30 cellular contexts compared by ENCODE assay signal in the genomic region with DNA sequence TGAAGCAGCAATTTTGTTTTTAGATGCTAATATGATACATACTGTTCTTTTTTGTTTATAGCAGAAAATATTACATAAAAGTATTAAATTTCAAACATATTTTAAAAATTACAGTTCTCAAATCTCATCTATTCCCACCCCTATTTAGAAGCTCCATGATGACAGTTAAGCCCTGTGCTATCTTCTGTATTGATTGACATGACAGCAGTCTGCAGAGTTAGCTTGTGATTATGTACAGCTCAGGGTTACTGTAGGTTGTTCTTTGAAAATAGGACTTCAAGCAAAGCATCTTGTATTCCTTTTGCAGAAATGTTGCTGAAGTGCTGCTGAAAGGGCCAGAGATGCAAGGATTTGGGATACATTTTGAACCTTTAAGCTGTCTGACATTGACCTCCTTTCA. TPM values are rescaled to one million over a fixed set of nuclear protein-coding genes. Genes with fewer than 3 reads are reported as not detected.
"Had no signal": no experiment of that assay in that cellular context is flagged by ENCODE, and none has a peak within 500 bp of the region (broad histone marks: within the 10 kb centered on the region; RNA-seq: fewer than 3 reads in every experiment).

No MANE protein-coding gene starts in this region.

- ATAC-seq: activated CD4-positive, CD25-positive, alpha-beta regulatory T cell treated with anti-CD3 and anti-CD28 coated beads, Interleukin-2, amount 50 U/mL, for 24 hours; activated CD8-positive, alpha-beta T cell treated with anti-CD3 and anti-CD28 coated beads for 36 hours; activated T-cell treated with anti-CD3 and anti-CD28 coated beads, Interleukin-2, amount 50 U/mL, for 4 hours; activated T-helper 17 cell treated with anti-CD3 and anti-CD28 coated beads, Interleukin-2, amount 50 U/mL, for 72 hours; esophagus mucosa; heart right ventricle; T-helper 17 cell had no signal

- FAIRE-seq: astrocyte, bronchial epithelial cell had no signal

- H3K4me3 ChIP-seq: coronary artery, dorsolateral prefrontal cortex, heart right ventricle had no signal

- H3K27me3 ChIP-seq: brain microvascular endothelial cell, dorsolateral prefrontal cortex, heart right ventricle had no signal

- DNase-seq: activated B cell treated with CpG ODN at 0.5 μM for 24 hours; activated CD4-positive, alpha-beta T cell treated with anti-CD3 and anti-CD28 coated beads for 48 hours; activated CD4-positive, alpha-beta T cell treated with anti-CD3 and anti-CD28 coated beads, Interleukin-2, amount 50 U/mL, for 1 hour; activated CD4-positive, alpha-beta T cell treated with anti-CD3 and anti-CD28 coated beads, Interleukin-2, amount 50 U/mL, for 48 hours; activated CD8-positive, alpha-beta memory T cell treated with anti-CD3 and anti-CD28 coated beads for 24 hours; activated CD8-positive, alpha-beta T cell treated with anti-CD3 and anti-CD28 coated beads for 36 hours; activated effector memory CD4-positive, alpha-beta T cell treated with Interleukin-2 at 50 U/mL for 16 hours; activated gamma-delta T cell treated with Interleukin-2 at 50 U/mL for 16 hours; activated naive CD4-positive, alpha-beta T cell treated with anti-CD3 and anti-CD28 coated beads, Interleukin-2, amount 50 U/mL, for 16 hours; activated naive CD4-positive, alpha-beta T cell treated with Interleukin-2 at 50 U/mL for 16 hours; activated T-cell treated with anti-CD3 and anti-CD28 coated beads, Interleukin-2, amount 50 U/mL, for 4 hours; amniotic stem cell; anterior cingulate cortex; brain microvascular endothelial cell; dorsolateral prefrontal cortex; effector memory CD4-positive, alpha-beta T cell; endodermal cell; foreskin fibroblast; heart right ventricle; T-helper 17 cell; T1000; WERI-Rb-1 had no signal

- H3K9me3 ChIP-seq: heart right ventricle had no signal

- H3K36me3 ChIP-seq: brain microvascular endothelial cell, heart right ventricle, WERI-Rb-1 had no signal

- H3K27ac ChIP-seq: brain microvascular endothelial cell, coronary artery, heart right ventricle, WERI-Rb-1 had no signal

RNA-seq across cellular contexts. Expression of a gene that starts 28.1 kb away (rescaled TPM):
- total RNA-seq: activated B cell treated with CpG ODN at 0.5 μM for 24 hours; activated CD8-positive, alpha-beta T cell treated with anti-CD3 and anti-CD28 coated beads for 36 hours; activated T-cell treated with anti-CD3 and anti-CD28 coated beads, Interleukin-2, amount 50 U/mL, for 4 hours; activated T-helper 17 cell treated with anti-CD3 and anti-CD28 coated beads, Interleukin-2, amount 50 U/mL, for 72 hours; astrocyte; bronchial epithelial cell; cardiac septum; epithelial cell of proximal tubule; heart right ventricle; T-helper 17 cell had no signal
